Comparison of ENCODE assay signal across 20 cellular contexts in the genomic region with DNA sequence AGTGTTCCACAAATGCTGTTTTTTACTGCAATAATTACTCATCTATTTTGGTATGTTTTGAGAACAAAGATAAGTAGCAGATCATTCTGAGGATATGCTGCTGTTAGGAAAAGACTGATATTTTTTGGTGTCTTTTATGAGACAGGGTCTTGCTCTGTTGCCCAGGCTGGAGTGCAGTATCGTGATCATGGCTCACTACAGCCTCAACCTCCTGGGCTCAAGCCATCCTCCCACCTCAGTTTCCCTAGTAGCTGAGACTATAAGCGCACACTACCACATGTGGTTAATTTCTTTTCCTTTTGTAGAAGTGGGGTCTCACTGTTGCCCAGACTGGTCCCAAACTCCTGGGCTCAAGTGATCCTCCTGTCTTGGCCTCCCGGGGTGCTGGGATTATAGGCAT. TPM values are rescaled to one million over a fixed set of nuclear protein-coding genes. Genes with fewer than 3 reads are reported as not detected.
A peak's percentile ranks its signal among the peaks of the same experiment; 100 is the strongest.
DNase-seq lines count a peak whose midpoint lies in the region; ATAC-seq, FAIRE-seq and TF ChIP-seq lines count a peak whose summit lies in the region.
"Had no signal": no experiment of that assay in that cellular context is flagged by ENCODE, and none has a peak within 500 bp of the region (broad histone marks: within the 10 kb centered on the region; RNA-seq: fewer than 3 reads in every experiment).

No MANE protein-coding gene starts in this region.

- H3K4me1 ChIP-seq in BLaER1 treated with 17β-estradiol and CSF1 and Interleukin-3, amounts not matched to agents 10 nM and 100 nM, result peaks cover 40 to 67% (median 48%) of the 10 kb centered on the region in 10 experiments
- H3K4me1 ChIP-seq in astrocyte (ENCODE audit: insufficient read depth, low read length) (no peaks in the 10 kb centered on the region), thoracic aorta (ENCODE audit: control insufficient read depth in 1 of 2, low read depth in 2 of 2) (peaks cover 5 to 40% of the 10 kb centered on the region in 2 donors)
- H3K4me1 ChIP-seq: HAP-1 had no signal

- H3K4me3 Mint-ChIP-seq in activated CD8-positive, alpha-beta memory T cell treated with anti-CD3 and anti-CD28 coated beads, Interleukin-2, amount 10 ng/mL, durations not matched to agents 7 days and 5 days, result no peak overlapping the region
- no peak overlapping the region for H3K4me3 Mint-ChIP-seq in astrocyte (ENCODE audit: unreplicated experiment)

- no peaks in the 10 kb centered on the region for H3K27me3 Mint-ChIP-seq in activated CD8-positive, alpha-beta memory T cell treated with anti-CD3 and anti-CD28 coated beads, Interleukin-2, amount 10 ng/mL, durations not matched to agents 7 days and 5 days
- H3K27me3 Mint-ChIP-seq in astrocyte (ENCODE audit: low read depth, unreplicated experiment), result no peaks in the 10 kb centered on the region

- peaks cover 0 to 13% (median 0%) of the 10 kb centered on the region in 11 experiments; a peak in 3 of 22 replicates for H4K20me1 ChIP-seq in BLaER1 treated with 17β-estradiol and CSF1 and Interleukin-3, amounts not matched to agents 10 nM and 100 nM
- H4K20me1 ChIP-seq in astrocyte (ENCODE audit: insufficient read depth, low read length), result no peaks in the 10 kb centered on the region

- no peak for ATAC-seq in activated CD8-positive, alpha-beta memory T cell treated with anti-CD3 and anti-CD28 coated beads, Interleukin-2, amount 10 ng/mL, durations not matched to agents 7 days and 5 days
- ATAC-seq in thoracic aorta (ENCODE audit: insufficient number of reproducible peaks, low FRiP score, low read depth) (no peak), GM19395 (IDR thresholded peaks at IDR 0.05; ENCODE audit: unreplicated experiment) (no peak)
- ATAC-seq: SK-N-SH treated with all-trans-retinoic acid at 6 μM for 48 hours had no signal

- H3K9ac ChIP-seq in BLaER1 treated with 17β-estradiol and CSF1 and Interleukin-3, amounts not matched to agents 10 nM and 100 nM, result peak overlapping the region in 4 of 11 experiments; percentile 38 to 41 (median 41); a peak in 6 of 22 replicates
- peak overlapping the region; percentile 14 for H3K9ac ChIP-seq in astrocyte (ENCODE audit: low read length)
- H3K9ac ChIP-seq: GM23248 had no signal

- peak overlapping the region; percentile 24 for H3K27ac Mint-ChIP-seq in activated CD8-positive, alpha-beta memory T cell treated with anti-CD3 and anti-CD28 coated beads, Interleukin-2, amount 10 ng/mL, durations not matched to agents 7 days and 5 days
- H3K27ac Mint-ChIP-seq in astrocyte (ENCODE audit: unreplicated experiment), result no peak overlapping the region

- no peak overlapping the region for H3K4me3 ChIP-seq in BLaER1 treated with 17β-estradiol and CSF1 and Interleukin-3, amounts not matched to agents 10 nM and 100 nM
- H3K4me3 ChIP-seq in astrocyte (ENCODE audit: insufficient read depth, low read depth, low read length) (no peak overlapping the region), thoracic aorta (no peak overlapping the region)
- H3K4me3 ChIP-seq: GM23248, HAP-1 had no signal

- no peak for FAIRE-seq in astrocyte (lab: Jason Lieb, UNC)

- peaks cover 54 to 77% (median 71%) of the 10 kb centered on the region in 11 experiments for H3K36me3 ChIP-seq in BLaER1 treated with 17β-estradiol and CSF1 and Interleukin-3, amounts not matched to agents 10 nM and 100 nM
- H3K36me3 ChIP-seq in astrocyte (ENCODE audit: insufficient read depth, low read length) (peaks cover 2% of the 10 kb centered on the region), thoracic aorta (no peaks in the 10 kb centered on the region)

- H3K9me3 ChIP-seq in BLaER1 treated with 17β-estradiol and CSF1 and Interleukin-3, amounts not matched to agents 10 nM and 100 nM (replicated peaks in 1 of 11), result no peaks in the 10 kb centered on the region
- no peaks in the 10 kb centered on the region for H3K9me3 ChIP-seq in astrocyte (ENCODE audit: insufficient read depth, low read depth, low read length)
- H3K9me3 ChIP-seq in thoracic aorta, result no peaks in the 10 kb centered on the region
- H3K9me3 ChIP-seq: HAP-1 had no signal

- H3K27ac ChIP-seq in BLaER1 treated with 17β-estradiol and CSF1 and Interleukin-3, amounts not matched to agents 10 nM and 100 nM, result peak overlapping the region in 7 of 11 experiments; percentile 1 to 56 (median 32); a peak in 8 of 22 replicates
- H3K27ac ChIP-seq in astrocyte (ENCODE audit: low read depth, low read length) (no peak overlapping the region), thoracic aorta (peak overlapping the region; percentile 66 to 67)
- H3K27ac ChIP-seq: GM23248 had no signal

- no peaks in the 10 kb centered on the region for H3K9me3 Mint-ChIP-seq in activated CD8-positive, alpha-beta memory T cell treated with anti-CD3 and anti-CD28 coated beads, Interleukin-2, amount 10 ng/mL, durations not matched to agents 7 days and 5 days (ENCODE audit: low read depth)
- no peaks in the 10 kb centered on the region for H3K9me3 Mint-ChIP-seq in astrocyte (ENCODE audit: unreplicated experiment)

- peaks cover 8% of the 10 kb centered on the region for H3K79me2 ChIP-seq in astrocyte (ENCODE audit: insufficient read depth, low read length)

- TF ChIP-seq CTCF in astrocyte (IDR thresholded peaks at IDR 0.05; ENCODE audit: insufficient read depth, low read depth, low read length), result no peak
- no peak for TF ChIP-seq CTCF in thoracic aorta (IDR thresholded peaks at IDR 0.05)

- peaks cover 36% of the 10 kb centered on the region for H3K4me1 Mint-ChIP-seq in activated CD8-positive, alpha-beta memory T cell treated with anti-CD3 and anti-CD28 coated beads, Interleukin-2, amount 10 ng/mL, durations not matched to agents 7 days and 5 days
- H3K4me1 Mint-ChIP-seq in astrocyte (ENCODE audit: low read depth, unreplicated experiment), result peaks cover 2% of the 10 kb centered on the region

- H3K27me3 ChIP-seq in BLaER1 treated with 17β-estradiol and CSF1 and Interleukin-3, amounts not matched to agents 10 nM and 100 nM, result no peaks in the 10 kb centered on the region
- H3K27me3 ChIP-seq in astrocyte (ENCODE audit: insufficient read depth, low read length) (no peaks in the 10 kb centered on the region), thoracic aorta (replicated peaks; ENCODE audit: insufficient read depth) (no peaks in the 10 kb centered on the region)

- peaks cover 28% of the 10 kb centered on the region for H3K36me3 Mint-ChIP-seq in activated CD8-positive, alpha-beta memory T cell treated with anti-CD3 and anti-CD28 coated beads, Interleukin-2, amount 10 ng/mL, durations not matched to agents 7 days and 5 days
- H3K36me3 Mint-ChIP-seq in astrocyte (ENCODE audit: low read depth, unreplicated experiment), result peaks cover 1% of the 10 kb centered on the region

- no peak for DNase-seq in activated CD8-positive, alpha-beta memory T cell treated with anti-CD3 and anti-CD28 coated beads, Interleukin-2, amount 10 ng/mL, durations not matched to agents 7 days and 5 days
- DNase-seq in activated CD8-positive, alpha-beta memory T cell treated with anti-CD3 and anti-CD28 coated beads, Interleukin-2, amount 50 U/mL, for 4 hours, result no peak
- DNase-seq in astrocyte (ENCODE audit: low read depth) (no peak), thoracic aorta (ENCODE audit: low spot score) (no peak), NCI-H1417 (lab: John Stamatoyannopoulos, UW) (no peak)
- DNase-seq: 8988T, EL, GF-D8, KG1, NCI-H1092, NCI-H1436 treated with DMSO at 0.1 percent for 48 hours, NCI-H1930, NCI-H226, NCI-H510A treated with DMSO at 0.1 percent for 48 hours, NCI-H748 treated with DMSO at 0.1 percent for 48 hours had no signal

- H3K4me2 ChIP-seq in BLaER1 treated with 17β-estradiol and CSF1 and Interleukin-3, amounts not matched to agents 10 nM and 100 nM, result no peak overlapping the region
- H3K4me2 ChIP-seq in astrocyte (ENCODE audit: low read length), result no peak overlapping the region

- no peak overlapping the region for H2AFZ ChIP-seq in astrocyte (ENCODE audit: low read depth, low read length)
- H2AFZ ChIP-seq: GM23248 had no signal

- CTCF ChIA-PET in activated CD8-positive, alpha-beta memory T cell treated with anti-CD3 and anti-CD28 coated beads, Interleukin-2, amount 10 ng/mL, durations not matched to agents 7 days and 5 days (lab: Charles Lee), result interaction anchor here (0.6 to 17.3 kb wide), 4 partner anchors 8 to 42 kb away, joined by 3 to 399 read pairs (median 5); a partner anchor contains a TSS

RNA-seq across cellular contexts. Expression of a gene that starts 9.5 kb away (rescaled TPM):
- total RNA-seq in activated CD8-positive, alpha-beta memory T cell treated with anti-CD3 and anti-CD28 coated beads, Interleukin-2, amount 10 ng/mL, durations not matched to agents 7 days and 5 days, result 100 to 1,000 TPM; 209 to 236 TPM
- total RNA-seq in astrocyte, result 102 and 127 TPM in 2 replicates
- 10 to 100 TPM; 74.8 to 90.2 TPM for total RNA-seq in thoracic aorta

RNA-seq across cellular contexts. Expression of a gene that starts 27.0 kb away (rescaled TPM):
- total RNA-seq in activated CD8-positive, alpha-beta memory T cell treated with anti-CD3 and anti-CD28 coated beads, Interleukin-2, amount 10 ng/mL, durations not matched to agents 7 days and 5 days, result 10 to 100 TPM; 35.5 to 44.7 TPM
- total RNA-seq in astrocyte, result 20.6 and 28.4 TPM in 2 replicates
- 10 to 100 TPM; 23.7 TPM for total RNA-seq in thoracic aorta

RNA-seq across cellular contexts. Expression of a gene that starts 32.0 kb away (rescaled TPM):
- total RNA-seq in activated CD8-positive, alpha-beta memory T cell treated with anti-CD3 and anti-CD28 coated beads, Interleukin-2, amount 10 ng/mL, durations not matched to agents 7 days and 5 days, result 100 to 1,000 TPM; 498 to 501 TPM
- total RNA-seq in astrocyte (151 and 161 TPM in 2 replicates), thoracic aorta (100 to 1,000 TPM; 643 to 922 TPM)

RNA-seq across cellular contexts. Expression of a gene that starts 39.1 kb away (rescaled TPM):
- 1 to 10 TPM; 2.2 to 3.1 TPM for total RNA-seq in activated CD8-positive, alpha-beta memory T cell treated with anti-CD3 and anti-CD28 coated beads, Interleukin-2, amount 10 ng/mL, durations not matched to agents 7 days and 5 days
- total RNA-seq in astrocyte (1.3 and 1.7 TPM in 2 replicates), thoracic aorta (10 to 100 TPM in 1 of 2 donors, 1 to 10 TPM in 1; 8.7 to 29.2 TPM)
